ENCODE assay signal across 36 cellular contexts in genomic region chr10:70771311-70772194, GRCh38. TPM values are rescaled to one million over a fixed set of nuclear protein-coding genes. Genes with fewer than 3 reads are reported as not detected.
DNase-seq lines count a peak whose midpoint lies in the region; ATAC-seq and TF ChIP-seq lines count a peak whose summit lies in the region.
"Had no signal": no experiment of that assay in that cellular context is flagged by ENCODE, and none has a peak within 500 bp of the region (broad histone marks: within the 10 kb centered on the region; RNA-seq: fewer than 3 reads in every experiment).

No MANE protein-coding gene starts in this region.

- H3K27ac ChIP-seq in WERI-Rb-1, result no peak overlapping the region
- H3K27ac ChIP-seq: ascending aorta, cardiac muscle cell, esophagus muscularis mucosa, foreskin keratinocyte, heart right ventricle, right lobe of liver had no signal

- no peaks in the 10 kb centered on the region for H3K27me3 Mint-ChIP-seq in activated T-cell treated with anti-CD3 and anti-CD28 coated beads, Interleukin-2, amount 50 U/mL, for 24 hours

- no peak overlapping the region for H3K27ac Mint-ChIP-seq in activated T-cell treated with anti-CD3 and anti-CD28 coated beads, Interleukin-2, amount 50 U/mL, for 24 hours
- H3K27ac Mint-ChIP-seq: activated CD4-positive, alpha-beta T cell treated with anti-CD3 and anti-CD28 coated beads for 36 hours; activated naive CD4-positive, alpha-beta T cell treated with anti-CD3 and anti-CD28 coated beads, Interleukin-2, amount 50 U/mL, for 24 hours; B cell; stimulated activated naive B cell treated with anti-CD40 and anti-IgM and Interleukin-4, amounts not matched to agents 10 μg/mL and 1 μg/mL and 100 μg/mL, for 72 hours; T-helper 1 cell treated with Interleukin-12 subunit alpha and Interleukin-12 subunit beta and Interleukin-4 antibody, amounts not matched to agents 30 μg/mL and 1 μg/mL, for 36 hours had no signal

- H3K27me3 ChIP-seq in WERI-Rb-1 (ENCODE audit: insufficient read depth, low read depth, severe bottlenecking), result no peaks in the 10 kb centered on the region
- H3K27me3 ChIP-seq: ascending aorta, cardiac muscle cell, esophagus muscularis mucosa, MG63, right lobe of liver had no signal

- no peaks in the 10 kb centered on the region for H3K36me3 Mint-ChIP-seq in activated T-cell treated with anti-CD3 and anti-CD28 coated beads, Interleukin-2, amount 50 U/mL, for 24 hours (ENCODE audit: low read depth)
- H3K36me3 Mint-ChIP-seq: activated naive CD4-positive, alpha-beta T cell treated with anti-CD3 and anti-CD28 coated beads, Interleukin-2, amount 50 U/mL, for 24 hours had no signal

- H3K9me3 ChIP-seq in WERI-Rb-1 (ENCODE audit: severe bottlenecking), result no peaks in the 10 kb centered on the region
- H3K9me3 ChIP-seq: ascending aorta, esophagus muscularis mucosa, heart right ventricle, MG63, right lobe of liver had no signal

- H3K4me3 Mint-ChIP-seq in activated T-cell treated with anti-CD3 and anti-CD28 coated beads, Interleukin-2, amount 50 U/mL, for 24 hours, result no peak overlapping the region
- H3K4me3 Mint-ChIP-seq: activated CD4-positive, alpha-beta T cell treated with anti-CD3 and anti-CD28 coated beads for 36 hours; activated naive CD4-positive, alpha-beta T cell treated with anti-CD3 and anti-CD28 coated beads, Interleukin-2, amount 50 U/mL, for 24 hours; B cell; CD8-positive, alpha-beta memory T cell; neural crest cell; stimulated activated naive B cell treated with anti-CD40 and anti-IgM and Interleukin-4, amounts not matched to agents 10 μg/mL and 1 μg/mL and 100 μg/mL, for 72 hours; T-helper 1 cell treated with Interleukin-12 subunit alpha and Interleukin-12 subunit beta and Interleukin-4 antibody, amounts not matched to agents 30 μg/mL and 1 μg/mL, for 36 hours had no signal

- no peaks in the 10 kb centered on the region for H3K36me3 ChIP-seq in WERI-Rb-1
- H3K36me3 ChIP-seq: ascending aorta, cardiac muscle cell, esophagus muscularis mucosa, heart right ventricle, MG63, right lobe of liver had no signal

- TF ChIP-seq CTCF in WERI-Rb-1 (IDR thresholded peaks at IDR 0.05; ENCODE audit: low read depth, low read length), result 0 out of 2 replicates have a peak, but pooled peaks have one; percentile 1

- ATAC-seq in GM18519 (IDR thresholded peaks at IDR 0.05; ENCODE audit: low FRiP score, unreplicated experiment) (no peak), GM18909 (IDR thresholded peaks at IDR 0.05; ENCODE audit: poor library complexity, unreplicated experiment) (no peak)
- ATAC-seq: activated CD4-positive, alpha-beta T cell treated with anti-CD3 and anti-CD28 coated beads for 36 hours; foreskin keratinocyte; heart right ventricle; right lobe of liver; stimulated activated naive B cell treated with anti-CD40 and anti-IgM and Interleukin-4, amounts not matched to agents 10 μg/mL and 1 μg/mL and 100 μg/mL, for 72 hours had no signal

- H3K4me1 Mint-ChIP-seq in activated T-cell treated with anti-CD3 and anti-CD28 coated beads, Interleukin-2, amount 50 U/mL, for 24 hours (ENCODE audit: low read depth), result no peaks in the 10 kb centered on the region
- H3K4me1 Mint-ChIP-seq: activated CD4-positive, alpha-beta T cell treated with anti-CD3 and anti-CD28 coated beads for 36 hours; activated naive CD4-positive, alpha-beta T cell treated with anti-CD3 and anti-CD28 coated beads, Interleukin-2, amount 50 U/mL, for 24 hours; B cell; CD8-positive, alpha-beta memory T cell; neural crest cell; stimulated activated naive B cell treated with anti-CD40 and anti-IgM and Interleukin-4, amounts not matched to agents 10 μg/mL and 1 μg/mL and 100 μg/mL, for 72 hours had no signal

- H3K9me3 Mint-ChIP-seq in activated T-cell treated with anti-CD3 and anti-CD28 coated beads, Interleukin-2, amount 50 U/mL, for 24 hours, result no peaks in the 10 kb centered on the region
- H3K9me3 Mint-ChIP-seq: activated naive CD4-positive, alpha-beta T cell treated with anti-CD3 and anti-CD28 coated beads, Interleukin-2, amount 50 U/mL, for 24 hours had no signal

- DNase-seq in activated T-cell treated with anti-CD3 and anti-CD28 coated beads, Interleukin-2, amount 50 U/mL, for 24 hours, result peak; percentile 21
- DNase-seq in activated T-cell treated with anti-CD3 and anti-CD28 coated beads for 4 hours (no peak), WERI-Rb-1 (no peak), mesenteric fat pad (ENCODE audit: low spot score) (peak; percentile 59), ureter (ENCODE audit: low spot score) (peak; percentile 29)
- DNase-seq: activated CD4-positive, alpha-beta T cell treated with anti-CD3 and anti-CD28 coated beads for 36 hours; CD8-positive, alpha-beta memory T cell; cortex of kidney; DMS153; foreskin keratinocyte; HCEC 1CT; heart right ventricle; KG1; mammary epithelial cell; MG63; NCI-H2081; NCI-H226; NCI-H82; right lobe of liver; stimulated activated CD4-positive, alpha-beta T cell treated with anti-CD3 and anti-CD28 coated beads, Interleukin-12 subunit alpha, Interleukin-12 subunit beta, amount 100 ng/mL, for 4 hours; stimulated activated CD4-positive, alpha-beta T cell treated with anti-CD3 and anti-CD28 coated beads, Interleukin-4, amount 100 ng/mL, for 1 hour; stimulated activated naive B cell treated with anti-CD40 and anti-IgM and Interleukin-4, amounts not matched to agents 10 μg/mL and 1 μg/mL and 100 μg/mL, for 72 hours had no signal

- no peak overlapping the region for H3K4me3 ChIP-seq in WERI-Rb-1 (ENCODE audit: low read depth, low read length)
- H3K4me3 ChIP-seq: ascending aorta, cardiac muscle cell, esophagus muscularis mucosa, heart right ventricle, MG63, right lobe of liver had no signal

RNA-seq across cellular contexts. Expression of gene TBATA, which starts 13.6 kb away (rescaled TPM):
- total RNA-seq in mesenteric fat pad (not detected), ureter (not detected)
- total RNA-seq: activated CD4-positive, alpha-beta T cell treated with anti-CD3 and anti-CD28 coated beads for 36 hours; activated CD8-positive, alpha-beta memory T cell treated with anti-CD3 and anti-CD28 coated beads for 36 hours; ascending aorta; B cell; cardiac muscle cell; CD8-positive, alpha-beta memory T cell; esophagus muscularis mucosa; foreskin keratinocyte; heart right ventricle; HT-29; mammary epithelial cell; neural crest cell; right lobe of liver; RPMI7951; SK-MEL-5; temporal lobe had no signal

RNA-seq across cellular contexts. Expression of gene SGPL1, which starts 44.2 kb away (rescaled TPM):
- total RNA-seq in mesenteric fat pad (40.0 TPM), ureter (180 TPM)

Comparison
In these comparisons a context has a peak if more than half of its experiments do, and no peak if none do; other contexts are left out.
1. DNase-seq: peak in activated T-cell treated with anti-CD3 and anti-CD28 coated beads, Interleukin-2, amount 50 U/mL, for 24 hours (single experiment), mesenteric fat pad (single experiment) and ureter (single experiment); none in activated T-cell treated with anti-CD3 and anti-CD28 coated beads for 4 hours (single experiment) and WERI-Rb-1 (single experiment).